13 cellular contexts compared by ENCODE assay signal in the genomic region with DNA sequence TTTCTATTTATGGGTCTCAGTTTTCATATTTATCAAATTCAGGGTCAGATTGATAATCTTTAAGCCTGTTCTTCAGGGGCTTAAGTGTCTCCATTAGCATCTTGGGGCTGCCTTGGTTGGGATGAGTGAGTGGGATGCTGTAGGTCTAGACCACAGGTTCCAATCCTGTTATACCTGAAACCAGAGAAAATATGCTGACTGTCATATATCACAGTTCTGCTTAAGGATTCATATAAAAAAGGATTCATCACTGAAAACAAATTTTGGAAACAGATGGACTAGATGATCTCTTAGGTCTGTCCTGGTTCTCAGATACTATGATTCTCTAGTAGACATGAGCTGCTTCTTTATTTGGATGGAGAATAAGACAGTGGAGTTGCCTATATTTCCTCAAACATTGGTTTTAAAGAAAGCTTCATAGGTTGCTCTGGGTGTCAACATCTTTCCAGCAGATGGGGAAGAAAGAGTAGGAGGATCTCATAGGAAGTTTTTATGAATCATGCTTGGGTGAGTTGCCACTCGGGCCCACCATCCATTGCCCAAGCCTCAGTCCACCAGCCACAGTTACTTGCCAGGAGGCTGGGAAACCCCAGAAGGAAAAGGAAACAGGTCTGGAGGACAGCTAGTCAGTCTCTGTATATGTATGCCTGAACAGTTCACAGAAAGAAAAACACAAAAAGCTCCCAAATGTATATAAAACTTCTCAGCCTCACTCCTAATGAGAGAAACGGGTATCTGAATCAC. TPM values are rescaled to one million over a fixed set of nuclear protein-coding genes. Genes with fewer than 3 reads are reported as not detected.
DNase-seq lines count a peak whose midpoint lies in the region; ATAC-seq, FAIRE-seq and TF ChIP-seq lines count a peak whose summit lies in the region.
"Had no signal": no experiment of that assay in that cellular context is flagged by ENCODE, and none has a peak within 500 bp of the region (broad histone marks: within the 10 kb centered on the region; RNA-seq: fewer than 3 reads in every experiment).

No MANE protein-coding gene starts in this region.

- H3K9me3 Mint-ChIP-seq in astrocyte (ENCODE audit: unreplicated experiment) (peaks cover 4% of the 10 kb centered on the region), memory B cell (no peaks in the 10 kb centered on the region)

- intact Hi-C loops in posterior cingulate gyrus (cut with DNase I), result no loop called here

- H3K9ac ChIP-seq in astrocyte (ENCODE audit: low read length), result peak overlapping the region; percentile 49

- H3K79me2 ChIP-seq in astrocyte (ENCODE audit: insufficient read depth, low read length), result no peaks in the 10 kb centered on the region

- H3K4me3 Mint-ChIP-seq in astrocyte (ENCODE audit: unreplicated experiment), result no peak overlapping the region
- no peak overlapping the region for H3K4me3 Mint-ChIP-seq in memory B cell

- POLR2A ChIA-PET in HEK293T (lab: Yijun Ruan, JAX), result no interaction called here

- H3K4me1 ChIP-seq in astrocyte (ENCODE audit: insufficient read depth, low read length), result peaks cover 23% of the 10 kb centered on the region

- peak overlapping the region; percentile 83 for H3K27ac Mint-ChIP-seq in astrocyte (ENCODE audit: unreplicated experiment)
- H3K27ac Mint-ChIP-seq in memory B cell, result peak overlapping the region; percentile 87

- no peak for FAIRE-seq in astrocyte (lab: Jason Lieb, UNC)
- FAIRE-seq: G401.6, kidney had no signal

- TF ChIP-seq CTCF in astrocyte (IDR thresholded peaks at IDR 0.05; ENCODE audit: insufficient read depth, low read depth, low read length), result no peak

- CTCF ChIA-PET in HEK293T (lab: Yijun Ruan, JAX), result interaction anchor here (0.5 kb wide), 1 partner anchor 234 kb away, joined by 3 read pairs; no protein-coding TSS in a partner anchor

- no peaks in the 10 kb centered on the region for H3K36me3 ChIP-seq in astrocyte (ENCODE audit: insufficient read depth, low read length)

- H3K4me3 ChIP-seq in astrocyte (ENCODE audit: insufficient read depth, low read depth, low read length), result no peak overlapping the region

- H2AFZ ChIP-seq in astrocyte (ENCODE audit: low read depth, low read length), result no peak overlapping the region

- no peaks in the 10 kb centered on the region for H3K9me3 ChIP-seq in astrocyte (ENCODE audit: insufficient read depth, low read depth, low read length)

- peak overlapping the region; percentile 86 for H3K27ac ChIP-seq in astrocyte (ENCODE audit: low read depth, low read length)

- ATAC-seq in memory B cell (ENCODE audit: low read depth) (no peak), GM19452 (IDR thresholded peaks at IDR 0.05; ENCODE audit: unreplicated experiment) (no peak)

- H3K4me1 Mint-ChIP-seq in astrocyte (ENCODE audit: low read depth, unreplicated experiment) (peaks cover 18% of the 10 kb centered on the region), memory B cell (peaks cover 22% of the 10 kb centered on the region)

- no peaks in the 10 kb centered on the region for H3K27me3 ChIP-seq in astrocyte (ENCODE audit: insufficient read depth, low read length)

- H3K36me3 Mint-ChIP-seq in astrocyte (ENCODE audit: low read depth, unreplicated experiment) (peaks cover 7% of the 10 kb centered on the region), memory B cell (peaks cover 65% of the 10 kb centered on the region)

- H3K27me3 Mint-ChIP-seq in astrocyte (ENCODE audit: low read depth, unreplicated experiment) (no peaks in the 10 kb centered on the region), memory B cell (no peaks in the 10 kb centered on the region)

- peak overlapping the region; percentile 77 for H3K4me2 ChIP-seq in astrocyte (ENCODE audit: low read length)

- DNase-seq in CD1c-positive myeloid dendritic cell (ENCODE audit: extremely low spot score) (peak; percentile 84), LHCN-M2 (ENCODE audit: low read depth) (peak; percentile 35), astrocyte (ENCODE audit: low read depth) (peak; percentile 62), memory B cell (ENCODE audit: low spot score in 2 of 2) (no peak), HEK293T (ENCODE audit: extremely low spot score) (no peak), SIG-M5 treated with dmso at 0.1 percent for 504 hours (lab: John Stamatoyannopoulos, UW; ENCODE audit: unreplicated experiment) (no peak), posterior cingulate gyrus (no peak)
- DNase-seq: effector CD4-positive, alpha-beta T cell; kidney; retina had no signal

- H4K20me1 ChIP-seq in astrocyte (ENCODE audit: insufficient read depth, low read length), result no peaks in the 10 kb centered on the region

TF ChIP-seq in HEK293T, 16 proteins besides CTCF, POLR2A, EP300 and RAD21:
- TF ChIP-seq FOXM1 (IDR thresholded peaks at IDR 0.05; ENCODE audit: borderline replicate concordance) (no peak), BHLHE40 (IDR thresholded peaks at IDR 0.05; ENCODE audit: borderline replicate concordance) (no peak), ZNF384 (IDR thresholded peaks at IDR 0.05) (no peak), NFRKB (IDR thresholded peaks at IDR 0.05) (no peak), CTBP1 (IDR thresholded peaks at IDR 0.05; ENCODE audit: borderline replicate concordance) (no peak), ARNT (IDR thresholded peaks at IDR 0.05) (no peak), TARDBP (IDR thresholded peaks at IDR 0.05) (no peak), SP1 (IDR thresholded peaks at IDR 0.05) (no peak), FOXA1 (IDR thresholded peaks at IDR 0.05) (no peak)
- TF ChIP-seq, protein P1, sequence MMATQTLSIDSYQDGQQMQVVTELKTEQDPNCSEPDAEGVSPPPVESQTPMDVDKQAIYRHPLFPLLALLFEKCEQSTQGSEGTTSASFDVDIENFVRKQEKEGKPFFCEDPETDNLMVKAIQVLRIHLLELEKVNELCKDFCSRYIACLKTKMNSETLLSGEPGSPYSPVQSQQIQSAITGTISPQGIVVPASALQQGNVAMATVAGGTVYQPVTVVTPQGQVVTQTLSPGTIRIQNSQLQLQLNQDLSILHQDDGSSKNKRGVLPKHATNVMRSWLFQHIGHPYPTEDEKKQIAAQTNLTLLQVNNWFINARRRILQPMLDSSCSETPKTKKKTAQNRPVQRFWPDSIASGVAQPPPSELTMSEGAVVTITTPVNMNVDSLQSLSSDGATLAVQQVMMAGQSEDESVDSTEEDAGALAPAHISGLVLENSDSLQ (IDR thresholded peaks at IDR 0.05), result no peak

RNA-seq across cellular contexts. Expression of a gene that starts 42.9 kb away (rescaled TPM):
- total RNA-seq in LHCN-M2 (2014; rRNA removed) (0.06 TPM in 2 replicates), astrocyte (2.8 and 3.3 TPM in 2 replicates)
- polyA plus RNA-seq in LHCN-M2 (2012), result 0.09 TPM
- total RNA-seq: OCI-LY7 had no signal

Comparison
In these comparisons a context has a peak if more than half of its experiments do, and no peak if none do; other contexts are left out.
1. DNase-seq: peak in CD1c-positive myeloid dendritic cell (single experiment), LHCN-M2 (single experiment) and astrocyte (single experiment); none in memory B cell (0 of 2), HEK293T (single experiment), SIG-M5 treated with dmso at 0.1 percent for 504 hours (single experiment) and posterior cingulate gyrus (0 of 10).